8 cellular contexts compared by ENCODE assay signal in genomic region chr16:2147981-2148671, GRCh38. TPM values are rescaled to one million over a fixed set of nuclear protein-coding genes. Genes with fewer than 3 reads are reported as not detected.
DNase-seq lines count a peak whose midpoint lies in the region; ATAC-seq and TF ChIP-seq lines count a peak whose summit lies in the region.

TSS of gene RAB26 (plus strand) at chr16:2148625. CDS start at chr16:2148784, 159 bp downstream.

- peaks cover 28% of the 10 kb centered on the region for H3K4me1 Mint-ChIP-seq in WTC11

- H3K27ac Mint-ChIP-seq in WTC11, result no peak within 1 kb of the TSS

- H3K4me3 Mint-ChIP-seq in WTC11, result peak within 1 kb of the TSS; percentile 97

- TF ChIP-seq CTCF in WTC11 (IDR thresholded peaks at IDR 0.05) (no peak), coronary artery (IDR thresholded peaks at IDR 0.05) (no peak)

- H3K36me3 Mint-ChIP-seq in WTC11, result peaks cover 13% of the 10 kb centered on the region

- peak within 1 kb of the TSS; percentile 47 to 70 for H3K27ac ChIP-seq in coronary artery

- peak within 1 kb of the TSS; percentile 70 for H3K4me3 ChIP-seq in coronary artery

- CTCF ChIA-PET in WTC11 (lab: Charles Lee), result interaction anchor here (0.5 to 5.7 kb wide), 12 partner anchors 8 to 950 kb away, joined by 3 to 43 read pairs (median 4); partner anchors contain the start of gene PKD1

- POLR2A ChIA-PET in WTC11 (lab: Charles Lee), result interaction anchor here (0.5 kb wide), 1 partner anchor 126 kb away, joined by 4 read pairs; no protein-coding TSS in a partner anchor

- H3K27me3 Mint-ChIP-seq in WTC11 (ENCODE audit: low read depth), result peaks cover 36% of the 10 kb centered on the region

- ATAC-seq in GM19324 (IDR thresholded peaks at IDR 0.05; ENCODE audit: low FRiP score, unreplicated experiment) (peak; percentile 37), WTC11 (0 out of 2 replicates have a peak, but pooled peaks have one; percentile 0), GM21367 (IDR thresholded peaks at IDR 0.05; ENCODE audit: unreplicated experiment) (no peak)

- no peaks in the 10 kb centered on the region for H3K9me3 Mint-ChIP-seq in WTC11

- DNase-seq in 8988T (peak; percentile 84), NCI-H2107 (lab: John Stamatoyannopoulos, UW) (peak; percentile 85), WTC11 (ENCODE audit: low spot score) (peak; percentile 82), coronary artery (ENCODE audit: low spot score) (no peak), kidney tubule cell (ENCODE audit: low spot score) (peak; percentile 83)
- peak; percentile 53 for DNase-seq in stimulated activated CD4-positive, alpha-beta T cell treated with anti-CD3 and anti-CD28 coated beads, Interleukin-4, amount 100 ng/mL, for 24 hours

TF ChIP-seq in WTC11, 78 proteins besides CTCF, POLR2A, EP300 and RAD21 (continues in another document):
- no peak for TF ChIP-seq ELF4 (CRISPR knock-in tag; IDR thresholded peaks at IDR 0.05; ENCODE audit: low read depth)
- TF ChIP-seq ZMAT4 (CRISPR knock-in tag; IDR thresholded peaks at IDR 0.05), result no peak
- no peak; the same call in 1 of the 2 replicates for TF ChIP-seq MAX (CRISPR knock-in tag; IDR thresholded peaks at IDR 0.05)
- no peak for TF ChIP-seq EMX1 (CRISPR knock-in tag; IDR thresholded peaks at IDR 0.05)
- no peak for TF ChIP-seq ATF2 (CRISPR knock-in tag; IDR thresholded peaks at IDR 0.05; ENCODE audit: borderline replicate concordance, low read depth)
- no peak for TF ChIP-seq ZNF219 (CRISPR knock-in tag; IDR thresholded peaks at IDR 0.05; ENCODE audit: borderline replicate concordance)
- TF ChIP-seq JUN (CRISPR knock-in tag; IDR thresholded peaks at IDR 0.05), result no peak
- TF ChIP-seq HMGA2 (CRISPR knock-in tag; IDR thresholded peaks at IDR 0.05), result no peak
- TF ChIP-seq KAT7 (CRISPR knock-in tag; IDR thresholded peaks at IDR 0.05; ENCODE audit: borderline replicate concordance), result no peak
- TF ChIP-seq CREM (CRISPR knock-in tag; IDR thresholded peaks at IDR 0.05), result no peak
- TF ChIP-seq AFF4 (CRISPR knock-in tag; IDR thresholded peaks at IDR 0.05; ENCODE audit: borderline replicate concordance), result no peak
- TF ChIP-seq ZBTB21 (CRISPR knock-in tag; IDR thresholded peaks at IDR 0.05; ENCODE audit: borderline replicate concordance), result 0 out of 2 replicates have a peak, but pooled peaks have one; percentile 21
- no peak for TF ChIP-seq TEAD4 (CRISPR knock-in tag; IDR thresholded peaks at IDR 0.05)
- TF ChIP-seq ATF3 (CRISPR knock-in tag; conservative IDR thresholded peaks at IDR 0.05), result no peak
- no peak for TF ChIP-seq ZNF512 (CRISPR knock-in tag; IDR thresholded peaks at IDR 0.05; ENCODE audit: borderline replicate concordance)
- TF ChIP-seq CBFB (CRISPR knock-in tag; IDR thresholded peaks at IDR 0.05; ENCODE audit: low read depth), result no peak
- TF ChIP-seq FOXP4 (CRISPR knock-in tag; IDR thresholded peaks at IDR 0.05), result no peak
- no peak for TF ChIP-seq USF2 (CRISPR knock-in tag; IDR thresholded peaks at IDR 0.05)
- TF ChIP-seq NFYB (CRISPR knock-in tag; conservative IDR thresholded peaks at IDR 0.05; ENCODE audit: low read depth), result no peak
- 0 out of 2 replicates have a peak, but pooled peaks have one; percentile 51 for TF ChIP-seq ATF1 (CRISPR knock-in tag; IDR thresholded peaks at IDR 0.05)
- TF ChIP-seq SMAD3 (CRISPR knock-in tag; IDR thresholded peaks at IDR 0.05; ENCODE audit: borderline replicate concordance), result 0 out of 2 replicates have a peak, but pooled peaks have one; percentile 24

RNA-seq across cellular contexts. Expression of gene RAB26, which starts in this region (rescaled TPM):
- total RNA-seq in WTC11 (2021), result 6.2 to 7.3 TPM (median 6.9 TPM) in 3 replicates
